ENCODE assay signal across 28 cellular contexts in genomic region chrX:2748171-2748814, GRCh38. TPM values are rescaled to one million over a fixed set of nuclear protein-coding genes. Genes with fewer than 3 reads are reported as not detected.
"Had no signal": no experiment of that assay in that cellular context is flagged by ENCODE, and none has a peak within 500 bp of the region (broad histone marks: within the 10 kb centered on the region; RNA-seq: fewer than 3 reads in every experiment).

No MANE protein-coding gene starts in this region.

- H3K27ac ChIP-seq: cardiac muscle cell, heart left ventricle, transverse colon, vagina had no signal

- H3K36me3 ChIP-seq: cardiac muscle cell, transverse colon, vagina had no signal

- H3K4me3 ChIP-seq: cardiac muscle cell, heart left ventricle, smooth muscle cell, transverse colon, vagina had no signal

- DNase-seq: activated CD4-positive, alpha-beta T cell treated with anti-CD3 and anti-CD28 coated beads, Interleukin-2, amount 50 U/mL, for 4 hours; activated CD8-positive, alpha-beta memory T cell treated with anti-CD3 and anti-CD28 coated beads for 24 hours; activated CD8-positive, alpha-beta memory T cell treated with anti-CD3 and anti-CD28 coated beads, Interleukin-2, amount 50 U/mL, for 48 hours; activated naive CD4-positive, alpha-beta T cell treated with anti-CD3 and anti-CD28 coated beads for 36 hours; activated naive CD8-positive, alpha-beta T cell treated with anti-CD3 and anti-CD28 coated beads, Interleukin-2, amount 10 ng/mL, durations not matched to agents 7 days and 5 days; activated T-cell treated with anti-CD3 and anti-CD28 coated beads, Interleukin-2, amount 50 U/mL, for 4 hours; amniotic stem cell; cortex of kidney; erythroblast; heart left ventricle; islet precursor cell; left colon; mesendoderm; naive B cell; occipital lobe; stimulated activated CD4-positive, alpha-beta T cell treated with anti-CD3 and anti-CD28 coated beads, Interleukin-15, amount 100 ng/mL, for 24 hours; stimulated activated CD4-positive, alpha-beta T cell treated with anti-CD3 and anti-CD28 coated beads, Interleukin-2, amount 100 ng/mL, for 48 hours; stimulated activated CD8-positive, alpha-beta memory T cell treated with anti-CD3 and anti-CD28 coated beads, Interleukin-4, amount 100 ng/mL, for 48 hours; stimulated activated naive B cell treated with anti-CD40 and anti-IgM and Interleukin-4, amounts not matched to agents 10 μg/mL and 1 μg/mL and 100 μg/mL, for 72 hours; T1000; transverse colon had no signal

- H3K4me2 ChIP-seq: smooth muscle cell had no signal

- H3K27me3 ChIP-seq: cardiac muscle cell, heart left ventricle, transverse colon, vagina had no signal

- H3K9me3 ChIP-seq: heart left ventricle, transverse colon, vagina had no signal

- ATAC-seq: activated T-cell treated with anti-CD3 and anti-CD28 coated beads, Interleukin-2, amount 50 U/mL, for 4 hours; heart left ventricle; left colon; sciatic nerve; stimulated activated naive B cell treated with anti-CD40 and anti-IgM and Interleukin-4, amounts not matched to agents 10 μg/mL and 1 μg/mL and 100 μg/mL, for 72 hours; WTC11 had no signal

- H3K4me1 ChIP-seq: transverse colon had no signal

RNA-seq across cellular contexts. Expression of gene XG, which starts 3.5 kb away (rescaled TPM):
- total RNA-seq: activated naive CD4-positive, alpha-beta T cell treated with anti-CD3 and anti-CD28 coated beads for 36 hours; activated T-cell treated with anti-CD3 and anti-CD28 coated beads, Interleukin-2, amount 50 U/mL, for 4 hours; cardiac muscle cell; cerebellum; occipital lobe; temporal lobe had no signal
- polyA plus RNA-seq: cardiac muscle cell had no signal
